In genomic region chr17:55576237-55576998, GRCh38 we compare ENCODE assay signal across 8 cellular contexts.
DNase-seq lines count a peak whose midpoint lies in the region; ATAC-seq, FAIRE-seq and TF ChIP-seq lines count a peak whose summit lies in the region.

No MANE protein-coding gene starts in this region.

- no peaks in the 10 kb centered on the region for H4K20me1 ChIP-seq in K562 (replicated peaks; ENCODE audit: control insufficient read depth, insufficient read depth, low read length)

- intact Hi-C loops in K562 (cut with micrococcal nuclease), result no loop called here

- TF ChIP-seq EP300 in K562 (IDR thresholded peaks at IDR 0.05; ENCODE audit: low read length), result no peak

- peaks cover 11 to 26% of the 10 kb centered on the region in 2 experiments for H3K4me1 ChIP-seq in K562 (replicated peaks in 1 of 2; ENCODE audit: control insufficient read depth in 2 of 2, insufficient read depth in 2 of 2, low read length in 2 of 2)
- no peaks in the 10 kb centered on the region for H3K4me1 ChIP-seq in mesenchymal stem cell (ENCODE audit: control insufficient read depth, insufficient read depth, low read depth, low read length)

- no peak overlapping the region for H3K18ac ChIP-seq in mesenchymal stem cell (ENCODE audit: low read depth in 1 of 2, low read length in 2 of 2)

- peak overlapping the region; percentile 79 for H3K27ac ChIP-seq in K562 (ENCODE audit: extremely low read depth, low read depth, low read length)
- no peak overlapping the region for H3K27ac ChIP-seq in mesenchymal stem cell (ENCODE audit: low read length, poor library complexity, severe bottlenecking)

- WGBS in K562 (ENCODE audit: insufficient coverage, low coverage, missing lambda C conversion rate), result 13% methylated on average over 6 of the region's 8 CpGs
- 63% methylated on average over 7 of the region's 8 CpGs for WGBS in mesenchymal stem cell

- H2BK12ac ChIP-seq in mesenchymal stem cell (ENCODE audit: low read length in 2 of 2), result peak overlapping the region in 1 of 2 experiments; percentile 50

- CTCF ChIA-PET in K562 (lab: Yijun Ruan, JAX; ENCODE audit: low intra/inter-chr PET ratio), result no interaction called here

- POLR2A ChIA-PET in K562 (lab: Yijun Ruan, JAX), result interaction anchor here (0.8 kb wide), 1 partner anchor 239 kb away, joined by 3 read pairs; no protein-coding TSS in a partner anchor

- no peak overlapping the region for H3K23ac ChIP-seq in mesenchymal stem cell (ENCODE audit: low read length in 2 of 2)

- no TSS peak for BruUV-seq in K562 (replicated peaks; lab: Mats Ljungman, UMichigan)

- H3K4me3 ChIP-seq in K562, result no peak overlapping the region
- H3K4me3 ChIP-seq in mesenchymal stem cell (ENCODE audit: insufficient read depth in 1 of 2, low read depth in 1 of 2, low read length in 2 of 2), result peak overlapping the region in 1 of 2 experiments; percentile 63

- in situ Hi-C loops in K562 (cut with MboI), result no loop called here

- H3K4me2 ChIP-seq in K562 (ENCODE audit: insufficient read depth, low read length) (peak overlapping the region; percentile 74), mesenchymal stem cell (ENCODE audit: low read length, poor library complexity, severe bottlenecking) (no peak overlapping the region)

- H3K36me3 ChIP-seq in K562 (ENCODE audit: control insufficient read depth, insufficient read depth, low read length) (no peaks in the 10 kb centered on the region), mesenchymal stem cell (ENCODE audit: control insufficient read depth in 1 of 2, insufficient read depth in 2 of 2, low read depth in 1 of 2, low read length in 2 of 2) (no peaks in the 10 kb centered on the region)

- no peaks in the 10 kb centered on the region for H3K27me3 ChIP-seq in K562 (ENCODE audit: control insufficient read depth in 2 of 2, insufficient read depth in 2 of 2, low read length in 2 of 2)
- no peaks in the 10 kb centered on the region for H3K27me3 ChIP-seq in mesenchymal stem cell (ENCODE audit: control insufficient read depth in 1 of 2, insufficient read depth in 1 of 2, low read length in 2 of 2)

- no peak overlapping the region for H4K91ac ChIP-seq in mesenchymal stem cell (ENCODE audit: low read length)

- no peaks in the 10 kb centered on the region for H3K9me1 ChIP-seq in K562 (ENCODE audit: control insufficient read depth, insufficient read depth, low read length)

- H2BK120ac ChIP-seq in mesenchymal stem cell (ENCODE audit: low read depth, low read length), result no peak overlapping the region

- H2BK15ac ChIP-seq in mesenchymal stem cell (ENCODE audit: low read depth, poor library complexity, severe bottlenecking), result no peak overlapping the region

- TF ChIP-seq POLR2A in K562 (conservative IDR thresholded peaks at IDR 0.05), result 0 out of 2 replicates have a peak, but pooled peaks have one; percentile 61

- FAIRE-seq in K562 (lab: Jason Lieb, UNC), result peak; percentile 81

- no peak for TF ChIP-seq RAD21 in K562 (CRISPR knock-in tag; conservative IDR thresholded peaks at IDR 0.05 in 1 of 2, IDR thresholded peaks at IDR 0.05 in 1 of 2)

- H3K9ac ChIP-seq in K562 (ENCODE audit: insufficient read depth in 1 of 2, low read depth in 2 of 2, low read length in 2 of 2), result peak overlapping the region in 1 of 2 experiments; percentile 70; a peak in 2 of 4 replicates
- H3K9ac ChIP-seq in mesenchymal stem cell (ENCODE audit: low read length), result peak overlapping the region; percentile 91

- ATAC-seq in GM19372 (IDR thresholded peaks at IDR 0.05; ENCODE audit: low read depth, unreplicated experiment) (peak; percentile 39), K562 (peak; percentile 88), HG03280 (IDR thresholded peaks at IDR 0.05; ENCODE audit: unreplicated experiment) (no peak)
- no peak for ATAC-seq in stimulated activated naive CD8-positive, alpha-beta T cell treated with anti-CD3 and anti-CD28 coated beads, Interleukin-15, Interleukin-2, amounts not matched to agents 100 U/mL and 50 U/mL, for 24 hours

- peak overlapping the region; percentile 86 for H4K8ac ChIP-seq in mesenchymal stem cell (ENCODE audit: low read length)

- H3K14ac ChIP-seq in mesenchymal stem cell (ENCODE audit: low read length in 2 of 2), result no peak overlapping the region

- H3K4ac ChIP-seq in mesenchymal stem cell (ENCODE audit: low read depth in 1 of 2, low read length in 2 of 2), result no peak overlapping the region

- no peaks in the 10 kb centered on the region for H3K9me3 ChIP-seq in K562 (replicated peaks; ENCODE audit: control insufficient read depth, insufficient read depth, low read depth, low read length)
- no peaks in the 10 kb centered on the region for H3K9me3 ChIP-seq in mesenchymal stem cell (ENCODE audit: control insufficient read depth, low read length)

- DNase-seq in M059J (ENCODE audit: low read depth) (peak; percentile 76), K562 (ENCODE audit: extremely low read depth in 1 of 4, low spot score in 3 of 4) (peak in 3 of 4 experiments; percentile 14 to 58 (median 50)), mesenchymal stem cell (peak; percentile 71), NCI-H187 (lab: John Stamatoyannopoulos, UW) (no peak), iPS-NIHi7 (ENCODE audit: extremely low spot score) (no peak)
- DNase-seq in stimulated activated naive CD8-positive, alpha-beta T cell treated with anti-CD3 and anti-CD28 coated beads, Interleukin-15, Interleukin-2, amounts not matched to agents 100 U/mL and 50 U/mL, for 24 hours, result no peak

- no peak for TF ChIP-seq CTCF in K562 (IDR thresholded peaks at IDR 0.05 in 2 of 3, conservative IDR thresholded peaks at IDR 0.05 in 1 of 3; ENCODE audit: insufficient read depth in 2 of 3, low read depth in 1 of 3, low read length in 3 of 3)

- no peaks in the 10 kb centered on the region for H3K79me2 ChIP-seq in K562 (ENCODE audit: control insufficient read depth, insufficient read depth, low read length)

- H2AK5ac ChIP-seq in mesenchymal stem cell (ENCODE audit: low read length, severe bottlenecking), result no peak overlapping the region

- no peaks in the 10 kb centered on the region for H3K79me1 ChIP-seq in mesenchymal stem cell (replicated peaks; ENCODE audit: low read length, poor library complexity, severe bottlenecking)

- H2AFZ ChIP-seq in K562 (ENCODE audit: low read depth, low read length), result peak overlapping the region; percentile 97
- no peak overlapping the region for H2AFZ ChIP-seq in mesenchymal stem cell (ENCODE audit: low read depth, low read length)

- H2BK5ac ChIP-seq in mesenchymal stem cell (ENCODE audit: low read depth, low read length, poor library complexity, severe bottlenecking), result no peak overlapping the region

TF ChIP-seq in K562, 482 proteins besides CTCF, POLR2A, EP300 and RAD21 (continues in another document):
- TF ChIP-seq TRIM24 (IDR thresholded peaks at IDR 0.05), result peak in 1 of 2 experiments; percentile 31; a peak in 1 of 4 replicates
- TF ChIP-seq NELFE (IDR thresholded peaks at IDR 0.05; ENCODE audit: insufficient read depth, insufficient read length), result no peak
- no peak for TF ChIP-seq ZNF280B (CRISPR knock-in tag; IDR thresholded peaks at IDR 0.05)
- no peak for TF ChIP-seq TFAM (CRISPR knock-in tag; conservative IDR thresholded peaks at IDR 0.05)
- no peak for TF ChIP-seq ZNF197 (CRISPR knock-in tag; IDR thresholded peaks at IDR 0.05; ENCODE audit: low read depth)
- no peak for TF ChIP-seq ARID4B (CRISPR knock-in tag; IDR thresholded peaks at IDR 0.05)
- no peak for TF ChIP-seq ZNF143 (CRISPR knock-in tag; IDR thresholded peaks at IDR 0.05)
- TF ChIP-seq ZNF140 (CRISPR knock-in tag; IDR thresholded peaks at IDR 0.05), result no peak
- TF ChIP-seq SUPT5H (IDR thresholded peaks at IDR 0.05), result peak; percentile 50; the same call in 1 of the 2 replicates

Comparison
In these comparisons a context has a peak if more than half of its experiments do, and no peak if none do; other contexts are left out.
1. ATAC-seq: peak in GM19372 (single experiment) and K562 (single experiment); none in stimulated activated naive CD8-positive, alpha-beta T cell treated with anti-CD3 and anti-CD28 coated beads, Interleukin-15, Interleukin-2, amounts not matched to agents 100 U/mL and 50 U/mL, for 24 hours (single experiment) and HG03280 (single experiment).
2. DNase-seq: peak in M059J (single experiment), K562 (3 of 4) and mesenchymal stem cell (single experiment); none in stimulated activated naive CD8-positive, alpha-beta T cell treated with anti-CD3 and anti-CD28 coated beads, Interleukin-15, Interleukin-2, amounts not matched to agents 100 U/mL and 50 U/mL, for 24 hours (single experiment), NCI-H187 (0 of 2) and iPS-NIHi7 (single experiment).